ENCODE assay signal across 8 cellular contexts in the genomic region with DNA sequence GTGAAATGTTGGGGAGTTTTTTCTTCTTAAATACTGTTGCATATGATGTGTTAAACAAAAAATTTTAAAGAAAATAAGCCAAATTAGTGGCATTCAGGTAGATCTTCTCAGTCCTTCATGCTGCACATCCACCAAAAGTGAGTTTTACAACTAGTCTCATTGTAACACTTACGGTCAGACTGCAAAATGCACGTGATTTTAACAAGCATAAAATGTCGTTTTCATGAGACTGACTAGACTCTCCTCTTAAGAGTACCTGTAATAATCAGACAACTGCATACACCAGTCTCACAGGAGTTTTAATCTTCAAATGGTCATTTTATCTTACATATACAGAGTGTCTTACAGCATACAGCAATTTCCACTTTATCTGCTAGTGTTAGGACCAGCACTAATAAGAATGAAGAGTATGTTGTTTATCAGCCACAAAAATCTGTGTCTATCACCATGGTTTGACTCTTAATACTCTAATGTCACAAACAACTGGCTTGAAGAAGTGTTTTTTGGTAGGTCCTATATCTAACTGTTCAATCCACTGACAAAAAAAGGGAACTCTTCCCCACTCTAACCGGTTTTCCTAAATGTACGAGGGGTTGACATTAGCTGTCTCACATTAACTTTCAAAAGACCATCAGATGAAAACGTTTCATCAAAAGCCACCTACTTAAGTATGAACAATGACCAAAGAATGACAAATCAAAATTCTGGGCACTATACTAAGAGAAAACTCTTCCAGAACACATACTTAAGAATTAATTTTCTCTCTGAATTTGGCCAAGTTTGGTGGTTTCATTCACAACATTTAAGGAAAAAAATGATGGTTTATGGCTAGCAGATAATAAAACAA. TPM values are rescaled to one million over a fixed set of nuclear protein-coding genes. Genes with fewer than 3 reads are reported as not detected.
DNase-seq lines count a peak whose midpoint lies in the region; ATAC-seq lines count a peak whose summit lies in the region.

No MANE protein-coding gene starts in this region.

- H3K4me3 ChIP-seq in iPS-18c (ENCODE audit: insufficient read depth, low read depth, low read length) = peak overlapping the region; percentile 93

- no peak for DNase-seq in activated CD8-positive, alpha-beta memory T cell treated with anti-CD3 and anti-CD28 coated beads, Interleukin-2, amount 10 ng/mL, durations not matched to agents 7 days and 5 days
- no peak for DNase-seq in activated CD8-positive, alpha-beta memory T cell treated with anti-CD3 and anti-CD28 coated beads, Interleukin-2, amount 50 U/mL, for 48 hours
- no peak for DNase-seq in activated T-helper 1 cell treated with anti-CD3 and anti-CD28 coated beads, Interleukin-12 subunit alpha, Interleukin-12 subunit beta, Interleukin-2, Interleukin-4 antibody, amounts not matched to agents 30 ng/mL and 10 ng/mL and 1 ng/mL, durations not matched to agents 14 hours and 24 hours and 36 hours (ENCODE audit: low spot score)
- no peak for DNase-seq in ACHN
- no peak for DNase-seq in DMS53 treated with DMSO at 0.1 percent for 48 hours (lab: John Stamatoyannopoulos, UW; ENCODE audit: unreplicated experiment)

- H3K36me3 Mint-ChIP-seq in activated CD8-positive, alpha-beta memory T cell treated with anti-CD3 and anti-CD28 coated beads, Interleukin-2, amount 10 ng/mL, durations not matched to agents 7 days and 5 days = peaks cover 16% of the 10 kb centered on the region
- H3K36me3 Mint-ChIP-seq in activated T-helper 1 cell treated with anti-CD3 and anti-CD28 coated beads, Interleukin-12 subunit alpha, Interleukin-12 subunit beta, Interleukin-2, Interleukin-4 antibody, amounts not matched to agents 30 ng/mL and 10 ng/mL and 1 ng/mL, durations not matched to agents 14 hours and 24 hours and 36 hours (ENCODE audit: low read depth) = peaks cover 15% of the 10 kb centered on the region
- peaks cover 12% of the 10 kb centered on the region for H3K36me3 Mint-ChIP-seq in stimulated activated memory B cell treated with anti-CD40 and anti-IgM and Interleukin-4, amounts not matched to agents 10 μg/mL and 1 μg/mL and 100 μg/mL, for 72 hours

- intact Hi-C loops in activated T-helper 1 cell treated with anti-CD3 and anti-CD28 coated beads, Interleukin-12 subunit alpha, Interleukin-12 subunit beta, Interleukin-2, Interleukin-4 antibody, amounts not matched to agents 30 ng/mL and 10 ng/mL and 1 ng/mL, durations not matched to agents 14 hours and 24 hours and 36 hours (cut with micrococcal nuclease) = loop anchor here (1.0 to 10.0 kb wide), 5 partner anchors 48 to 1215 kb away; partner anchors contain the start of genes CEP85L and NUS1

- in situ Hi-C loops in ACHN (cut with HindIII; ENCODE audit: low pct_ligation_motif_present, low pct_unique_long_range_greater_than_20kb, low sequenced_read_pairs) = no loop called here

- peak overlapping the region; percentile 82 for H3K4me3 Mint-ChIP-seq in activated CD8-positive, alpha-beta memory T cell treated with anti-CD3 and anti-CD28 coated beads, Interleukin-2, amount 10 ng/mL, durations not matched to agents 7 days and 5 days
- H3K4me3 Mint-ChIP-seq in activated T-helper 1 cell treated with anti-CD3 and anti-CD28 coated beads, Interleukin-12 subunit alpha, Interleukin-12 subunit beta, Interleukin-2, Interleukin-4 antibody, amounts not matched to agents 30 ng/mL and 10 ng/mL and 1 ng/mL, durations not matched to agents 14 hours and 24 hours and 36 hours = peak overlapping the region; percentile 94
- peak overlapping the region; percentile 96 for H3K4me3 Mint-ChIP-seq in stimulated activated memory B cell treated with anti-CD40 and anti-IgM and Interleukin-4, amounts not matched to agents 10 μg/mL and 1 μg/mL and 100 μg/mL, for 72 hours

- CTCF ChIA-PET in activated CD8-positive, alpha-beta memory T cell treated with anti-CD3 and anti-CD28 coated beads, Interleukin-2, amount 10 ng/mL, durations not matched to agents 7 days and 5 days (lab: Charles Lee) = interaction anchor here (1.2 to 1.7 kb wide), 2 partner anchors 12 to 19 kb away, joined by 3 to 5 read pairs; no protein-coding TSS in a partner anchor

- peak overlapping the region; percentile 96 for H3K27ac Mint-ChIP-seq in activated CD8-positive, alpha-beta memory T cell treated with anti-CD3 and anti-CD28 coated beads, Interleukin-2, amount 10 ng/mL, durations not matched to agents 7 days and 5 days
- H3K27ac Mint-ChIP-seq in activated T-helper 1 cell treated with anti-CD3 and anti-CD28 coated beads, Interleukin-12 subunit alpha, Interleukin-12 subunit beta, Interleukin-2, Interleukin-4 antibody, amounts not matched to agents 30 ng/mL and 10 ng/mL and 1 ng/mL, durations not matched to agents 14 hours and 24 hours and 36 hours = peak overlapping the region; percentile 96
- peak overlapping the region; percentile 96 for H3K27ac Mint-ChIP-seq in stimulated activated memory B cell treated with anti-CD40 and anti-IgM and Interleukin-4, amounts not matched to agents 10 μg/mL and 1 μg/mL and 100 μg/mL, for 72 hours

- no peaks in the 10 kb centered on the region for H3K27me3 Mint-ChIP-seq in activated CD8-positive, alpha-beta memory T cell treated with anti-CD3 and anti-CD28 coated beads, Interleukin-2, amount 10 ng/mL, durations not matched to agents 7 days and 5 days
- no peaks in the 10 kb centered on the region for H3K27me3 Mint-ChIP-seq in activated T-helper 1 cell treated with anti-CD3 and anti-CD28 coated beads, Interleukin-12 subunit alpha, Interleukin-12 subunit beta, Interleukin-2, Interleukin-4 antibody, amounts not matched to agents 30 ng/mL and 10 ng/mL and 1 ng/mL, durations not matched to agents 14 hours and 24 hours and 36 hours (ENCODE audit: insufficient read depth)
- H3K27me3 Mint-ChIP-seq in stimulated activated memory B cell treated with anti-CD40 and anti-IgM and Interleukin-4, amounts not matched to agents 10 μg/mL and 1 μg/mL and 100 μg/mL, for 72 hours = no peaks in the 10 kb centered on the region

- no peak for ATAC-seq in activated CD8-positive, alpha-beta memory T cell treated with anti-CD3 and anti-CD28 coated beads, Interleukin-2, amount 10 ng/mL, durations not matched to agents 7 days and 5 days
- no peak for ATAC-seq in stimulated activated memory B cell treated with anti-CD40 and anti-IgM and Interleukin-4, amounts not matched to agents 10 μg/mL and 1 μg/mL and 100 μg/mL, for 72 hours
- no peak for ATAC-seq in GM19351 (IDR thresholded peaks at IDR 0.05; ENCODE audit: unreplicated experiment)

- H3K9me3 Mint-ChIP-seq in activated CD8-positive, alpha-beta memory T cell treated with anti-CD3 and anti-CD28 coated beads, Interleukin-2, amount 10 ng/mL, durations not matched to agents 7 days and 5 days (ENCODE audit: low read depth) = no peaks in the 10 kb centered on the region
- no peaks in the 10 kb centered on the region for H3K9me3 Mint-ChIP-seq in activated T-helper 1 cell treated with anti-CD3 and anti-CD28 coated beads, Interleukin-12 subunit alpha, Interleukin-12 subunit beta, Interleukin-2, Interleukin-4 antibody, amounts not matched to agents 30 ng/mL and 10 ng/mL and 1 ng/mL, durations not matched to agents 14 hours and 24 hours and 36 hours
- H3K9me3 Mint-ChIP-seq in stimulated activated memory B cell treated with anti-CD40 and anti-IgM and Interleukin-4, amounts not matched to agents 10 μg/mL and 1 μg/mL and 100 μg/mL, for 72 hours = no peaks in the 10 kb centered on the region

- H3K9me3 ChIP-seq in iPS-18c (ENCODE audit: control insufficient read depth, insufficient read depth, low read length) = no peaks in the 10 kb centered on the region

- peaks cover 53% of the 10 kb centered on the region for H3K4me1 Mint-ChIP-seq in activated CD8-positive, alpha-beta memory T cell treated with anti-CD3 and anti-CD28 coated beads, Interleukin-2, amount 10 ng/mL, durations not matched to agents 7 days and 5 days
- peaks cover 38% of the 10 kb centered on the region for H3K4me1 Mint-ChIP-seq in activated T-helper 1 cell treated with anti-CD3 and anti-CD28 coated beads, Interleukin-12 subunit alpha, Interleukin-12 subunit beta, Interleukin-2, Interleukin-4 antibody, amounts not matched to agents 30 ng/mL and 10 ng/mL and 1 ng/mL, durations not matched to agents 14 hours and 24 hours and 36 hours (ENCODE audit: low read depth)
- peaks cover 53% of the 10 kb centered on the region for H3K4me1 Mint-ChIP-seq in stimulated activated memory B cell treated with anti-CD40 and anti-IgM and Interleukin-4, amounts not matched to agents 10 μg/mL and 1 μg/mL and 100 μg/mL, for 72 hours

RNA-seq across cellular contexts. Expression of gene ASF1A, which starts 1.5 kb away (rescaled TPM):
- 10 to 100 TPM; 56.4 to 65.7 TPM for total RNA-seq in activated CD8-positive, alpha-beta memory T cell treated with anti-CD3 and anti-CD28 coated beads, Interleukin-2, amount 10 ng/mL, durations not matched to agents 7 days and 5 days
- 36.0 and 42.9 TPM in 2 replicates for total RNA-seq in activated T-helper 1 cell treated with anti-CD3 and anti-CD28 coated beads, Interleukin-12 subunit alpha, Interleukin-12 subunit beta, Interleukin-2, Interleukin-4 antibody, amounts not matched to agents 30 ng/mL and 10 ng/mL and 1 ng/mL, durations not matched to agents 14 hours and 24 hours and 36 hours

RNA-seq across cellular contexts. Expression of gene MCM9, which starts 42.5 kb away (rescaled TPM):
- 10 to 100 TPM; 19.7 to 25.5 TPM for total RNA-seq in activated CD8-positive, alpha-beta memory T cell treated with anti-CD3 and anti-CD28 coated beads, Interleukin-2, amount 10 ng/mL, durations not matched to agents 7 days and 5 days
- 19.8 and 24.4 TPM in 2 replicates for total RNA-seq in activated T-helper 1 cell treated with anti-CD3 and anti-CD28 coated beads, Interleukin-12 subunit alpha, Interleukin-12 subunit beta, Interleukin-2, Interleukin-4 antibody, amounts not matched to agents 30 ng/mL and 10 ng/mL and 1 ng/mL, durations not matched to agents 14 hours and 24 hours and 36 hours
